In the genomic region with DNA sequence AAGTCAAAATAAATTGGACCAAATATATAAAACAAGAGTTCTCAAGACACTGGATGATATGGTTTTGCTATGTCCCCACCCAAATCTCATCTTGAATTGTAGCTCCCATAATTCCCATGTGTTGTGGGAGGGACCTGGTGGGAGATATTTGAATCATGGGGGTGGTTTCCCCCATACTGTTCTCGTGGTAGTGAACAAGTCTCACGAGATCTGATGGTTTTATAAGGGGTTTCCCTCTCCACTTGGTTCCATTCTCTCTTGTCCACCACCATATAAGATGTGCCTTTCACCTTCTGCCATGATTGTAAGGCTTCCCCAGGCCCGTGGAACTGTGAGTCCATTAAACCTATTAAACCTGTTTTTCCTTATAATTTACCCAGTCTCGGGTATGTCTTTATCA, we compare ENCODE assay signal across 8 cellular contexts. TPM values are rescaled to one million over a fixed set of nuclear protein-coding genes. Genes with fewer than 3 reads are reported as not detected.
DNase-seq lines count a peak whose midpoint lies in the region; ATAC-seq and TF ChIP-seq lines count a peak whose summit lies in the region.
"Not testable (repeated sequence)": the region's sequence is repeated elsewhere in the genome, so short reads cannot be mapped to it uniquely, and the experiment has no call there.

No MANE protein-coding gene starts in this region.

- not testable (repeated sequence) for H3K36me3 ChIP-seq in CD8-positive, alpha-beta T cell (ENCODE audit: insufficient read depth, low read length); HUES64 (ENCODE audit: insufficient read depth, low read length); naive thymus-derived CD4-positive, alpha-beta T cell (ENCODE audit: control insufficient read depth in 2 of 3, insufficient read depth in 3 of 3, low read length in 3 of 3)

- H3K9me3 ChIP-seq in CD8-positive, alpha-beta T cell (ENCODE audit: low read length); HUES64 (ENCODE audit: insufficient read depth, low read depth, low read length); naive thymus-derived CD4-positive, alpha-beta T cell (ENCODE audit: control insufficient read depth in 2 of 3, low read length in 3 of 3): not testable (repeated sequence)

- DNase-seq in CD8-positive, alpha-beta T cell; T-helper 2 cell treated with Interferon-gamma antibody and Interleukin-4, amounts not matched to agents 5 μg/mL and 100 μg/mL, for 36 hours (ENCODE audit: low spot score); activated T-cell treated with anti-CD3 and anti-CD28 coated beads, Interleukin-2, amount 50 U/mL, for 4 hours; naive thymus-derived CD4-positive, alpha-beta T cell; stimulated activated naive CD8-positive, alpha-beta T cell treated with anti-CD3 and anti-CD28 coated beads, Interleukin-15, amount 100 ng/mL, for 72 hours: not testable (repeated sequence)
- DNase-seq in ecto neural progenitor cell (ENCODE audit: low spot score), result peak; percentile 5

- POLR2A ChIA-PET in CD8-positive, alpha-beta T cell (lab: Charles Lee), result interaction anchor here (1.4 to 2.3 kb wide), 3 partner anchors 8 to 94 kb away, joined by 5 to 28 read pairs (median 8); no protein-coding TSS in a partner anchor
- POLR2A ChIA-PET in naive thymus-derived CD4-positive, alpha-beta T cell (lab: Charles Lee), result interaction anchor here (1.3 to 3.2 kb wide), 6 partner anchors 8 to 96 kb away, joined by 3 to 34 read pairs (median 8); no protein-coding TSS in a partner anchor

- peaks cover 23% of the 10 kb centered on the region for H3K4me1 ChIP-seq in CD8-positive, alpha-beta T cell (ENCODE audit: insufficient read depth, low read length)
- peaks cover 22% of the 10 kb centered on the region for H3K4me1 ChIP-seq in HUES64 (ENCODE audit: insufficient read depth, low read length)
- H3K4me1 ChIP-seq in naive thymus-derived CD4-positive, alpha-beta T cell (ENCODE audit: control insufficient read depth in 2 of 2, insufficient read depth in 2 of 2, low read length in 2 of 2), result peaks cover 26 to 40% of the 10 kb centered on the region in 2 donors

- H3K9ac ChIP-seq in HUES64 (ENCODE audit: low read depth, low read length), result not testable (repeated sequence)

- not testable (repeated sequence) for H3K27me3 Mint-ChIP-seq in CD8-positive, alpha-beta T cell (ENCODE audit: low read depth); T-helper 2 cell treated with Interferon-gamma antibody and Interleukin-4, amounts not matched to agents 5 μg/mL and 100 μg/mL, for 36 hours (ENCODE audit: low read depth); activated T-cell treated with anti-CD3 and anti-CD28 coated beads, Interleukin-2, amount 50 U/mL, for 4 hours (ENCODE audit: low read depth); activated naive CD8-positive, alpha-beta T cell; naive thymus-derived CD4-positive, alpha-beta T cell; stimulated activated naive CD8-positive, alpha-beta T cell treated with anti-CD3 and anti-CD28 coated beads, Interleukin-15, amount 100 ng/mL, for 72 hours

- H3K27ac ChIP-seq in CD8-positive, alpha-beta T cell (ENCODE audit: low read depth, low read length), result not testable (repeated sequence)
- H3K27ac ChIP-seq in HUES64 (ENCODE audit: low read depth, low read length), result peak overlapping the region; percentile 70; the same call in 1 of the 2 replicates
- H3K27ac ChIP-seq in naive thymus-derived CD4-positive, alpha-beta T cell (ENCODE audit: low read depth, low read length), result peak overlapping the region; percentile 82

- not testable (repeated sequence) for H3K4me3 Mint-ChIP-seq in CD8-positive, alpha-beta T cell; T-helper 2 cell treated with Interferon-gamma antibody and Interleukin-4, amounts not matched to agents 5 μg/mL and 100 μg/mL, for 36 hours; activated naive CD8-positive, alpha-beta T cell
- peak overlapping the region; percentile 31 for H3K4me3 Mint-ChIP-seq in activated T-cell treated with anti-CD3 and anti-CD28 coated beads, Interleukin-2, amount 50 U/mL, for 4 hours
- H3K4me3 Mint-ChIP-seq in naive thymus-derived CD4-positive, alpha-beta T cell, result peak overlapping the region in 3 of 10 donors; percentile 83 to 95 (median 86)
- peak overlapping the region; percentile 87 to 90 for H3K4me3 Mint-ChIP-seq in stimulated activated naive CD8-positive, alpha-beta T cell treated with anti-CD3 and anti-CD28 coated beads, Interleukin-15, amount 100 ng/mL, for 72 hours

- intact Hi-C loops in CD8-positive, alpha-beta T cell (cut with DNase I, micrococcal nuclease), result loop anchor here in 1 of 2 experiments (2.0 kb wide), 1 partner anchor 23 kb away; no protein-coding TSS in a partner anchor
- intact Hi-C loops in naive thymus-derived CD4-positive, alpha-beta T cell (cut with micrococcal nuclease), result loop anchor here (2.0 to 10.0 kb wide), 2 partner anchors 357 to 1655 kb away; a partner anchor contains a TSS

- H3K4me3 ChIP-seq in CD8-positive, alpha-beta T cell (ENCODE audit: low read depth, low read length); HUES64 (ENCODE audit: low read length): not testable (repeated sequence)
- H3K4me3 ChIP-seq in naive thymus-derived CD4-positive, alpha-beta T cell (ENCODE audit: low read length), result peak overlapping the region; percentile 7

- CTCF ChIA-PET in CD8-positive, alpha-beta T cell (lab: Charles Lee), result interaction anchor here (1.4 to 2.7 kb wide), 3 partner anchors 8 to 41 kb away, joined by 4 to 15 read pairs (median 10); no protein-coding TSS in a partner anchor
- CTCF ChIA-PET in naive thymus-derived CD4-positive, alpha-beta T cell (lab: Charles Lee), result interaction anchor here (1.4 to 2.7 kb wide), 3 partner anchors 8 to 41 kb away, joined by 5 to 20 read pairs (median 7); no protein-coding TSS in a partner anchor

- H3K27ac Mint-ChIP-seq in CD8-positive, alpha-beta T cell, result peak overlapping the region; percentile 97
- H3K27ac Mint-ChIP-seq in T-helper 2 cell treated with Interferon-gamma antibody and Interleukin-4, amounts not matched to agents 5 μg/mL and 100 μg/mL, for 36 hours, result peak overlapping the region; percentile 91
- peak overlapping the region; percentile 95 for H3K27ac Mint-ChIP-seq in activated naive CD8-positive, alpha-beta T cell
- peak overlapping the region; percentile 93 to 99 (median 98) for H3K27ac Mint-ChIP-seq in naive thymus-derived CD4-positive, alpha-beta T cell
- peak overlapping the region; percentile 62 to 91 for H3K27ac Mint-ChIP-seq in stimulated activated naive CD8-positive, alpha-beta T cell treated with anti-CD3 and anti-CD28 coated beads, Interleukin-15, amount 100 ng/mL, for 72 hours

- not testable (repeated sequence) for ATAC-seq in CD8-positive, alpha-beta T cell; activated T-cell treated with anti-CD3 and anti-CD28 coated beads, Interleukin-2, amount 50 U/mL, for 4 hours; naive thymus-derived CD4-positive, alpha-beta T cell; stimulated activated naive CD8-positive, alpha-beta T cell treated with anti-CD3 and anti-CD28 coated beads, Interleukin-15, amount 100 ng/mL, for 72 hours

- TF ChIP-seq CTCF in CD8-positive, alpha-beta T cell (IDR thresholded peaks at IDR 0.05), result not testable (repeated sequence)

- 92% methylated on average over 2 of the region's 4 CpGs for WGBS in HUES64

- H3K4me1 Mint-ChIP-seq in CD8-positive, alpha-beta T cell (ENCODE audit: low read depth), result peaks cover 53% of the 10 kb centered on the region
- H3K4me1 Mint-ChIP-seq in T-helper 2 cell treated with Interferon-gamma antibody and Interleukin-4, amounts not matched to agents 5 μg/mL and 100 μg/mL, for 36 hours (ENCODE audit: low read depth), result peaks cover 34% of the 10 kb centered on the region
- H3K4me1 Mint-ChIP-seq in activated T-cell treated with anti-CD3 and anti-CD28 coated beads, Interleukin-2, amount 50 U/mL, for 4 hours (ENCODE audit: low read depth), result peaks cover 78% of the 10 kb centered on the region
- H3K4me1 Mint-ChIP-seq in activated naive CD8-positive, alpha-beta T cell (ENCODE audit: low read depth), result peaks cover 65% of the 10 kb centered on the region
- peaks cover 12 to 71% (median 52%) of the 10 kb centered on the region in 7 donors for H3K4me1 Mint-ChIP-seq in naive thymus-derived CD4-positive, alpha-beta T cell
- peaks cover 80% of the 10 kb centered on the region for H3K4me1 Mint-ChIP-seq in stimulated activated naive CD8-positive, alpha-beta T cell treated with anti-CD3 and anti-CD28 coated beads, Interleukin-15, amount 100 ng/mL, for 72 hours

- H3K9me3 Mint-ChIP-seq in CD8-positive, alpha-beta T cell; T-helper 2 cell treated with Interferon-gamma antibody and Interleukin-4, amounts not matched to agents 5 μg/mL and 100 μg/mL, for 36 hours; activated T-cell treated with anti-CD3 and anti-CD28 coated beads, Interleukin-2, amount 50 U/mL, for 4 hours; activated naive CD8-positive, alpha-beta T cell (ENCODE audit: low read depth); naive thymus-derived CD4-positive, alpha-beta T cell: not testable (repeated sequence)
- H3K9me3 Mint-ChIP-seq in stimulated activated naive CD8-positive, alpha-beta T cell treated with anti-CD3 and anti-CD28 coated beads, Interleukin-15, amount 100 ng/mL, for 72 hours, result peaks cover 10 to 13% of the 10 kb centered on the region in 2 donors

- H3K27me3 ChIP-seq in CD8-positive, alpha-beta T cell (ENCODE audit: insufficient read depth, low read length); HUES64 (ENCODE audit: insufficient read depth, low read length); naive thymus-derived CD4-positive, alpha-beta T cell (ENCODE audit: control insufficient read depth in 2 of 2, insufficient read depth in 2 of 2, low read length in 2 of 2): not testable (repeated sequence)

- H3K36me3 Mint-ChIP-seq in CD8-positive, alpha-beta T cell; T-helper 2 cell treated with Interferon-gamma antibody and Interleukin-4, amounts not matched to agents 5 μg/mL and 100 μg/mL, for 36 hours (ENCODE audit: low read depth); activated T-cell treated with anti-CD3 and anti-CD28 coated beads, Interleukin-2, amount 50 U/mL, for 4 hours (ENCODE audit: insufficient read depth); activated naive CD8-positive, alpha-beta T cell; naive thymus-derived CD4-positive, alpha-beta T cell: not testable (repeated sequence)

RNA-seq across cellular contexts. Expression of a gene that starts 31.4 kb away (rescaled TPM):
- 100 to 1,000 TPM; 557 to 560 TPM for total RNA-seq in CD8-positive, alpha-beta T cell
- polyA plus RNA-seq in HUES64 (2013, experiment 1 of 2), result 81.6 TPM
- polyA plus RNA-seq in HUES64 (2013, experiment 2 of 2), result 104 TPM
- 100 to 1,000 TPM; 160 to 180 (median 173) TPM for total RNA-seq in activated T-cell treated with anti-CD3 and anti-CD28 coated beads, Interleukin-2, amount 50 U/mL, for 4 hours
- 100 to 1,000 TPM; 266 to 449 (median 405) TPM for total RNA-seq in naive thymus-derived CD4-positive, alpha-beta T cell
- polyA plus RNA-seq in naive thymus-derived CD4-positive, alpha-beta T cell, result 100 to 1,000 TPM; 155 to 181 TPM
